Comparison of ENCODE assay signal across 1 cellular context in the genomic region with DNA sequence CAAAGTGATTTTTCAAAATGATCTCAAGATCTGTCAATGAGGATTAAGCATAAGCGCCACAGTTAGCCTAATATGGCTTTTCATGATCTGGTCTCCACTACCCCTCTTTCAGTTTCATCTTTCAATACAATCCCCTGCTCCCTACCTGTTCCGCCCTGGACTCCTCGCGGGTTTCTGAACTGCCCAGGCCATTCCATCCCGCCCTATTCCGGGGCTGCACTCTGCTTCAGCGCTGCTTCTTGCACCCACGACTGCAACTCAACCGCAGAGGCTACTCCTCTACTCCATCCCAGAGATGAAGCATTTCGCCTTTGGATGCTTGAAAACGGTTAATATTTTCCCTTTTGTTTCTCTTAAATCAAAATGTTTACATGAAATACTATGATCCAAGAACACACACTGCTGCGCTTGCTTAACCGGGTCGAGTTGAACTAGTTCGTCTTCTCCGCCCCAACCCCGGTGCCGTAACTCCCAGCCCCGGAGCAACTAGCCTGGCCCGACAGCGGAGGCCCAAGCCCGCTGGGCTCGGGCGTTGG.
TF ChIP-seq lines count a peak whose summit lies in the region.

No MANE protein-coding gene starts in this region.

TF ChIP-seq in Ishikawa, 13 proteins besides CTCF, POLR2A, EP300 and RAD21 (continued from another document):
- TF ChIP-seq, protein P1, sequence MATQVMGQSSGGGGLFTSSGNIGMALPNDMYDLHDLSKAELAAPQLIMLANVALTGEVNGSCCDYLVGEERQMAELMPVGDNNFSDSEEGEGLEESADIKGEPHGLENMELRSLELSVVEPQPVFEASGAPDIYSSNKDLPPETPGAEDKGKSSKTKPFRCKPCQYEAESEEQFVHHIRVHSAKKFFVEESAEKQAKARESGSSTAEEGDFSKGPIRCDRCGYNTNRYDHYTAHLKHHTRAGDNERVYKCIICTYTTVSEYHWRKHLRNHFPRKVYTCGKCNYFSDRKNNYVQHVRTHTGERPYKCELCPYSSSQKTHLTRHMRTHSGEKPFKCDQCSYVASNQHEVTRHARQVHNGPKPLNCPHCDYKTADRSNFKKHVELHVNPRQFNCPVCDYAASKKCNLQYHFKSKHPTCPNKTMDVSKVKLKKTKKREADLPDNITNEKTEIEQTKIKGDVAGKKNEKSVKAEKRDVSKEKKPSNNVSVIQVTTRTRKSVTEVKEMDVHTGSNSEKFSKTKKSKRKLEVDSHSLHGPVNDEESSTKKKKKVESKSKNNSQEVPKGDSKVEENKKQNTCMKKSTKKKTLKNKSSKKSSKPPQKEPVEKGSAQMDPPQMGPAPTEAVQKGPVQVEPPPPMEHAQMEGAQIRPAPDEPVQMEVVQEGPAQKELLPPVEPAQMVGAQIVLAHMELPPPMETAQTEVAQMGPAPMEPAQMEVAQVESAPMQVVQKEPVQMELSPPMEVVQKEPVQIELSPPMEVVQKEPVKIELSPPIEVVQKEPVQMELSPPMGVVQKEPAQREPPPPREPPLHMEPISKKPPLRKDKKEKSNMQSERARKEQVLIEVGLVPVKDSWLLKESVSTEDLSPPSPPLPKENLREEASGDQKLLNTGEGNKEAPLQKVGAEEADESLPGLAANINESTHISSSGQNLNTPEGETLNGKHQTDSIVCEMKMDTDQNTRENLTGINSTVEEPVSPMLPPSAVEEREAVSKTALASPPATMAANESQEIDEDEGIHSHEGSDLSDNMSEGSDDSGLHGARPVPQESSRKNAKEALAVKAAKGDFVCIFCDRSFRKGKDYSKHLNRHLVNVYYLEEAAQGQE (IDR thresholded peaks at IDR 0.05; ENCODE audit: low read depth), result no peak
- TF ChIP-seq MAX (IDR thresholded peaks at IDR 0.05) (no peak), YY1 (IDR thresholded peaks at IDR 0.05; ENCODE audit: low read depth) (no peak)
